ENCODE assay signal across 19 cellular contexts in genomic region chr1:219523411-219523810, GRCh38.
"Had no signal": no experiment of that assay in that cellular context is flagged by ENCODE, and none has a peak within 500 bp of the region (broad histone marks: within the 10 kb centered on the region; RNA-seq: fewer than 3 reads in every experiment).

No MANE protein-coding gene starts in this region.

- H3K4me3 ChIP-seq: cardiac muscle cell, esophagus squamous epithelium, ovary, smooth muscle cell, suprapubic skin, transverse colon, uterus had no signal

- H3K36me3 Mint-ChIP-seq: activated naive CD8-positive, alpha-beta T cell treated with anti-CD3 and anti-CD28 coated beads for 36 hours; immature natural killer cell had no signal

- H3K27me3 ChIP-seq: cardiac muscle cell, esophagus squamous epithelium, ovary, suprapubic skin, transverse colon, uterus had no signal

- H3K4me1 ChIP-seq: esophagus squamous epithelium, suprapubic skin, transverse colon, uterus had no signal

- H3K4me3 Mint-ChIP-seq: activated CD4-positive, alpha-beta T cell treated with anti-CD3 and anti-CD28 coated beads for 36 hours; activated naive CD8-positive, alpha-beta T cell treated with anti-CD3 and anti-CD28 coated beads for 36 hours; dendritic cell treated with granulocyte-macrophage colony-stimulating factor and Interleukin-4, amounts not matched to agents 40 ng/mL and 50 ng/mL, for 4 days; immature natural killer cell; neural crest cell; stimulated activated naive CD8-positive, alpha-beta T cell treated with anti-CD3 and anti-CD28 coated beads, Interleukin-15, amount 100 ng/mL, for 72 hours had no signal

- H3K4me2 ChIP-seq: smooth muscle cell had no signal

- H3K4me1 Mint-ChIP-seq: activated CD4-positive, alpha-beta T cell treated with anti-CD3 and anti-CD28 coated beads for 36 hours; activated naive CD8-positive, alpha-beta T cell treated with anti-CD3 and anti-CD28 coated beads for 36 hours; immature natural killer cell; stimulated activated naive CD8-positive, alpha-beta T cell treated with anti-CD3 and anti-CD28 coated beads, Interleukin-15, amount 100 ng/mL, for 72 hours had no signal

- H3K27ac ChIP-seq: cardiac muscle cell, esophagus squamous epithelium, ovary, suprapubic skin, transverse colon, uterus had no signal

- H3K36me3 ChIP-seq: cardiac muscle cell, esophagus squamous epithelium, ovary, suprapubic skin, transverse colon, uterus had no signal

- H3K9me3 Mint-ChIP-seq: activated naive CD8-positive, alpha-beta T cell treated with anti-CD3 and anti-CD28 coated beads for 36 hours; dendritic cell treated with granulocyte-macrophage colony-stimulating factor and Interleukin-4, amounts not matched to agents 40 ng/mL and 50 ng/mL, for 4 days; stimulated activated naive CD8-positive, alpha-beta T cell treated with anti-CD3 and anti-CD28 coated beads, Interleukin-15, amount 100 ng/mL, for 72 hours had no signal

- DNase-seq: activated CD4-positive, alpha-beta T cell treated with anti-CD3 and anti-CD28 coated beads for 36 hours; activated CD4-positive, alpha-beta T cell treated with anti-CD3 and anti-CD28 coated beads, Interleukin-2, amount 50 U/mL, for 48 hours; activated naive CD8-positive, alpha-beta T cell treated with anti-CD3 and anti-CD28 coated beads for 36 hours; activated T-cell treated with anti-CD3 and anti-CD28 coated beads for 4 hours; amniotic stem cell; effector CD8-positive, alpha-beta T cell; esophagus squamous epithelium; immature natural killer cell; left ventricle myocardium superior; ovary; stimulated activated CD4-positive, alpha-beta T cell treated with anti-CD3 and anti-CD28 coated beads, Interleukin-4, amount 100 ng/mL, for 1 hour; stimulated activated naive CD8-positive, alpha-beta T cell treated with anti-CD3 and anti-CD28 coated beads, Interleukin-15, amount 100 ng/mL, for 72 hours; transverse colon; uterus had no signal

- H3K27me3 Mint-ChIP-seq: activated CD4-positive, alpha-beta T cell treated with anti-CD3 and anti-CD28 coated beads for 36 hours; activated naive CD8-positive, alpha-beta T cell treated with anti-CD3 and anti-CD28 coated beads for 36 hours; stimulated activated naive CD8-positive, alpha-beta T cell treated with anti-CD3 and anti-CD28 coated beads, Interleukin-15, amount 100 ng/mL, for 72 hours had no signal

- H3K9me3 ChIP-seq: esophagus squamous epithelium, ovary, suprapubic skin, transverse colon, uterus had no signal

- H3K27ac Mint-ChIP-seq: activated CD4-positive, alpha-beta T cell treated with anti-CD3 and anti-CD28 coated beads for 36 hours; activated naive CD8-positive, alpha-beta T cell treated with anti-CD3 and anti-CD28 coated beads for 36 hours; dendritic cell treated with granulocyte-macrophage colony-stimulating factor and Interleukin-4, amounts not matched to agents 40 ng/mL and 50 ng/mL, for 4 days; immature natural killer cell; stimulated activated naive CD8-positive, alpha-beta T cell treated with anti-CD3 and anti-CD28 coated beads, Interleukin-15, amount 100 ng/mL, for 72 hours had no signal
